26 cellular contexts compared by ENCODE assay signal in genomic region chr13:108156749-108157148, GRCh38.
"Had no signal": no experiment of that assay in that cellular context is flagged by ENCODE, and none has a peak within 500 bp of the region (broad histone marks: within the 10 kb centered on the region; RNA-seq: fewer than 3 reads in every experiment).

No MANE protein-coding gene starts in this region.

- FAIRE-seq: endothelial cell of umbilical vein, keratinocyte, small intestine had no signal

- ATAC-seq: activated CD4-positive, CD25-positive, alpha-beta regulatory T cell treated with anti-CD3 and anti-CD28 coated beads, Interleukin-2, amount 50 U/mL, for 24 hours; activated T-cell treated with anti-CD3 and anti-CD28 coated beads, Interleukin-2, amount 50 U/mL, for 4 hours; activated T-helper 17 cell treated with anti-CD3 and anti-CD28 coated beads, Interleukin-2, amount 50 U/mL, for 72 hours; gastroesophageal sphincter; left cardiac atrium; left ventricle myocardium superior; naive thymus-derived CD8-positive, alpha-beta T cell; stimulated activated memory B cell treated with anti-CD40 and anti-IgM and Interleukin-4, amounts not matched to agents 10 μg/mL and 1 μg/mL and 100 μg/mL, for 72 hours; stimulated activated naive CD8-positive, alpha-beta T cell treated with anti-CD3 and anti-CD28 coated beads, Interleukin-15, amount 100 ng/mL, for 72 hours had no signal

- H3K36me3 ChIP-seq: gastroesophageal sphincter, sigmoid colon, WERI-Rb-1 had no signal

- H3K27me3 ChIP-seq: sigmoid colon had no signal

- DNase-seq: activated CD4-positive, alpha-beta memory T cell treated with anti-CD3 and anti-CD28 coated beads, Interleukin-2, amount 10 ng/mL, durations not matched to agents 7 days and 5 days; activated CD4-positive, alpha-beta T cell treated with anti-CD3 and anti-CD28 coated beads for 48 hours; activated gamma-delta T cell treated with Interleukin-2 at 50 U/mL for 16 hours; activated naive CD4-positive, alpha-beta T cell treated with anti-CD3 and anti-CD28 coated beads, Interleukin-2, amount 50 U/mL, for 16 hours; activated T-cell treated with anti-CD3 and anti-CD28 coated beads, Interleukin-2, amount 50 U/mL, for 4 hours; amniotic stem cell; central memory CD4-positive, alpha-beta T cell; head of caudate nucleus; hippocampal formation; left cardiac atrium; left ventricle myocardium superior; naive thymus-derived CD8-positive, alpha-beta T cell; sigmoid colon; small intestine; stimulated activated CD4-positive, alpha-beta T cell treated with anti-CD3 and anti-CD28 coated beads, Interleukin-4, amount 100 ng/mL, for 24 hours; stimulated activated naive CD8-positive, alpha-beta T cell treated with anti-CD3 and anti-CD28 coated beads, Interleukin-15, amount 100 ng/mL, for 72 hours; substantia nigra; SW 1271; T1000; WERI-Rb-1 had no signal

- H3K4me1 ChIP-seq: gastroesophageal sphincter, sigmoid colon had no signal

- H3K27ac ChIP-seq: gastroesophageal sphincter, sigmoid colon, WERI-Rb-1 had no signal

- H3K9me3 ChIP-seq: sigmoid colon had no signal

- H3K4me3 ChIP-seq: gastroesophageal sphincter, sigmoid colon had no signal
